9 cellular contexts compared by ENCODE assay signal in genomic region chr12:9115731-9116689, GRCh38. TPM values are rescaled to one million over a fixed set of nuclear protein-coding genes. Genes with fewer than 3 reads are reported as not detected.
DNase-seq lines count a peak whose midpoint lies in the region; ATAC-seq and TF ChIP-seq lines count a peak whose summit lies in the region.
"Had no signal": no experiment of that assay in that cellular context is flagged by ENCODE, and none has a peak within 500 bp of the region (broad histone marks: within the 10 kb centered on the region; RNA-seq: fewer than 3 reads in every experiment).

A2M (minus strand) TSS chr12:9115919; CDS start chr12:9115849, 70 bp downstream.

- peak; percentile 61 for TF ChIP-seq POLR2A in transverse colon (IDR thresholded peaks at IDR 0.05)

- peaks cover 17% of the 10 kb centered on the region for H3K4me1 Mint-ChIP-seq in WTC11
- peaks cover 9 to 22% (median 15%) of the 10 kb centered on the region in 7 donors for H3K4me1 Mint-ChIP-seq in naive thymus-derived CD4-positive, alpha-beta T cell

- no peak within 1 kb of the TSS for H3K27ac ChIP-seq in naive thymus-derived CD4-positive, alpha-beta T cell (ENCODE audit: low read depth, low read length)
- peak within 1 kb of the TSS; percentile 74 to 84 (median 76) for H3K27ac ChIP-seq in transverse colon

- no peak for DNase-seq in WTC11 (ENCODE audit: low spot score)
- DNase-seq in fibroblast of pulmonary artery (ENCODE audit: low read depth), result peak; percentile 8
- DNase-seq in naive thymus-derived CD4-positive, alpha-beta T cell, result no peak
- no peak for DNase-seq in transverse colon
- DNase-seq in central memory CD4-positive, alpha-beta T cell, result no peak
- DNase-seq in RKO (ENCODE audit: low spot score), result no peak
- DNase-seq in T-helper 1 cell, result no peak
- DNase-seq: NK-92 treated with Interleukin-12 subunit alpha and Interleukin-12 subunit beta, amount 100 ng/mL, for 24 hours had no signal

- no peaks in the 10 kb centered on the region for H3K27me3 ChIP-seq in naive thymus-derived CD4-positive, alpha-beta T cell (ENCODE audit: control insufficient read depth in 2 of 2, insufficient read depth in 2 of 2, low read length in 2 of 2)
- H3K27me3 ChIP-seq in transverse colon, result no peaks in the 10 kb centered on the region

- in situ Hi-C loops in transverse colon (cut with MboI; ENCODE audit: low pct_ligation_motif_present in 1 of 4, low pct_unique_long_range_greater_than_20kb in 1 of 4, low sequenced_read_pairs in 3 of 4), result no loop called here

- H3K27ac Mint-ChIP-seq in WTC11, result no peak within 1 kb of the TSS; the same call in 1 of the 2 replicates
- peak within 1 kb of the TSS in 3 of 9 donors; percentile 6 to 26 (median 8) for H3K27ac Mint-ChIP-seq in naive thymus-derived CD4-positive, alpha-beta T cell

- POLR2A ChIA-PET in WTC11 (lab: Charles Lee), result no interaction called here
- POLR2A ChIA-PET in naive thymus-derived CD4-positive, alpha-beta T cell (lab: Charles Lee), result interaction anchor here (0.6 kb wide), 1 partner anchor 75 kb away, joined by 3 read pairs; no protein-coding TSS in a partner anchor

- no peaks in the 10 kb centered on the region for H3K9me3 ChIP-seq in naive thymus-derived CD4-positive, alpha-beta T cell (ENCODE audit: control insufficient read depth in 2 of 3, low read length in 3 of 3)
- H3K9me3 ChIP-seq in transverse colon, result no peaks in the 10 kb centered on the region

- peaks cover 0 to 5% (median 0%) of the 10 kb centered on the region in 3 experiments for H3K36me3 ChIP-seq in naive thymus-derived CD4-positive, alpha-beta T cell (ENCODE audit: control insufficient read depth in 2 of 3, insufficient read depth in 3 of 3, low read length in 3 of 3)
- H3K36me3 ChIP-seq in transverse colon, result no peaks in the 10 kb centered on the region

- H3K27me3 Mint-ChIP-seq in WTC11 (ENCODE audit: low read depth), result no peaks in the 10 kb centered on the region; the same call in 1 of the 2 replicates
- peaks cover 0 to 4% (median 0%) of the 10 kb centered on the region in 5 donors for H3K27me3 Mint-ChIP-seq in naive thymus-derived CD4-positive, alpha-beta T cell

- 41 to 42% methylated on average over 9 to 10 of the region's 10 CpGs for WGBS in transverse colon (ENCODE audit: low coverage in 1 of 2), 2 donors

- peak; percentile 6 for TF ChIP-seq EP300 in transverse colon (IDR thresholded peaks at IDR 0.05; ENCODE audit: low read depth)

- H3K4me3 ChIP-seq in fibroblast of pulmonary artery (replicated peaks; ENCODE audit: low read depth, low read length) (no peak within 1 kb of the TSS), transverse colon (peak within 1 kb of the TSS in 3 of 4 donors; percentile 13 to 49 (median 25))
- H3K4me3 ChIP-seq in naive thymus-derived CD4-positive, alpha-beta T cell (ENCODE audit: low read length), result no peak within 1 kb of the TSS

- TF ChIP-seq CTCF in WTC11 (IDR thresholded peaks at IDR 0.05) (no peak), fibroblast of pulmonary artery (IDR thresholded peaks at IDR 0.05; ENCODE audit: low read length, missing control alignments) (no peak), transverse colon (IDR thresholded peaks at IDR 0.05) (no peak)

- no peaks in the 10 kb centered on the region for H3K36me3 Mint-ChIP-seq in WTC11
- H3K36me3 Mint-ChIP-seq in naive thymus-derived CD4-positive, alpha-beta T cell, result peaks cover 0 to 5% (median 0%) of the 10 kb centered on the region in 5 donors

- H3K4me3 Mint-ChIP-seq in WTC11, result no peak within 1 kb of the TSS
- peak within 1 kb of the TSS in 7 of 10 donors; percentile 3 to 37 (median 19) for H3K4me3 Mint-ChIP-seq in naive thymus-derived CD4-positive, alpha-beta T cell

- no peaks in the 10 kb centered on the region for H3K4me1 ChIP-seq in naive thymus-derived CD4-positive, alpha-beta T cell (ENCODE audit: control insufficient read depth in 2 of 2, insufficient read depth in 2 of 2, low read length in 2 of 2)
- H3K4me1 ChIP-seq in transverse colon, result peaks cover 0 to 33% (median 2%) of the 10 kb centered on the region in 4 donors

- intact Hi-C loops in naive thymus-derived CD4-positive, alpha-beta T cell (cut with micrococcal nuclease), result no loop called here
- intact Hi-C loops in transverse colon (cut with DNase I; ENCODE audit: low total_unique reads), result loop anchor here (10.0 kb wide), 1 partner anchor 1089 kb away; no protein-coding TSS in a partner anchor

- no peaks in the 10 kb centered on the region for H3K9me3 Mint-ChIP-seq in WTC11
- no peaks in the 10 kb centered on the region for H3K9me3 Mint-ChIP-seq in naive thymus-derived CD4-positive, alpha-beta T cell

- CTCF ChIA-PET in WTC11 (lab: Charles Lee), result interaction anchor here (1.6 kb wide), 1 partner anchor 20 kb away, joined by 4 read pairs; no protein-coding TSS in a partner anchor
- CTCF ChIA-PET in naive thymus-derived CD4-positive, alpha-beta T cell (lab: Charles Lee), result no interaction called here

- ATAC-seq in WTC11, result peak; percentile 47
- no peak for ATAC-seq in naive thymus-derived CD4-positive, alpha-beta T cell
- no peak for ATAC-seq in GM18861 (IDR thresholded peaks at IDR 0.05; ENCODE audit: unreplicated experiment)

TF ChIP-seq in WTC11, 78 proteins besides CTCF, POLR2A, EP300 and RAD21:
- TF ChIP-seq, protein P1, sequence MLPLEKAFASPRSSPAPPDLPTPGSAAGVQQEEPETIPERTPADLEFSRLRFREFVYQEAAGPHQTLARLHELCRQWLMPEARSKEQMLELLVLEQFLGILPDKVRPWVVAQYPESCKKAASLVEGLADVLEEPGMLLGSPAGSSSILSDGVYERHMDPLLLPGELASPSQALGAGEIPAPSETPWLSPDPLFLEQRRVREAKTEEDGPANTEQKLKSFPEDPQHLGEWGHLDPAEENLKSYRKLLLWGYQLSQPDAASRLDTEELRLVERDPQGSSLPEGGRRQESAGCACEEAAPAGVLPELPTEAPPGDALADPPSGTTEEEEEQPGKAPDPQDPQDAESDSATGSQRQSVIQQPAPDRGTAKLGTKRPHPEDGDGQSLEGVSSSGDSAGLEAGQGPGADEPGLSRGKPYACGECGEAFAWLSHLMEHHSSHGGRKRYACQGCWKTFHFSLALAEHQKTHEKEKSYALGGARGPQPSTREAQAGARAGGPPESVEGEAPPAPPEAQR (CRISPR knock-in tag; IDR thresholded peaks at IDR 0.05), result no peak
- TF ChIP-seq, protein P2, sequence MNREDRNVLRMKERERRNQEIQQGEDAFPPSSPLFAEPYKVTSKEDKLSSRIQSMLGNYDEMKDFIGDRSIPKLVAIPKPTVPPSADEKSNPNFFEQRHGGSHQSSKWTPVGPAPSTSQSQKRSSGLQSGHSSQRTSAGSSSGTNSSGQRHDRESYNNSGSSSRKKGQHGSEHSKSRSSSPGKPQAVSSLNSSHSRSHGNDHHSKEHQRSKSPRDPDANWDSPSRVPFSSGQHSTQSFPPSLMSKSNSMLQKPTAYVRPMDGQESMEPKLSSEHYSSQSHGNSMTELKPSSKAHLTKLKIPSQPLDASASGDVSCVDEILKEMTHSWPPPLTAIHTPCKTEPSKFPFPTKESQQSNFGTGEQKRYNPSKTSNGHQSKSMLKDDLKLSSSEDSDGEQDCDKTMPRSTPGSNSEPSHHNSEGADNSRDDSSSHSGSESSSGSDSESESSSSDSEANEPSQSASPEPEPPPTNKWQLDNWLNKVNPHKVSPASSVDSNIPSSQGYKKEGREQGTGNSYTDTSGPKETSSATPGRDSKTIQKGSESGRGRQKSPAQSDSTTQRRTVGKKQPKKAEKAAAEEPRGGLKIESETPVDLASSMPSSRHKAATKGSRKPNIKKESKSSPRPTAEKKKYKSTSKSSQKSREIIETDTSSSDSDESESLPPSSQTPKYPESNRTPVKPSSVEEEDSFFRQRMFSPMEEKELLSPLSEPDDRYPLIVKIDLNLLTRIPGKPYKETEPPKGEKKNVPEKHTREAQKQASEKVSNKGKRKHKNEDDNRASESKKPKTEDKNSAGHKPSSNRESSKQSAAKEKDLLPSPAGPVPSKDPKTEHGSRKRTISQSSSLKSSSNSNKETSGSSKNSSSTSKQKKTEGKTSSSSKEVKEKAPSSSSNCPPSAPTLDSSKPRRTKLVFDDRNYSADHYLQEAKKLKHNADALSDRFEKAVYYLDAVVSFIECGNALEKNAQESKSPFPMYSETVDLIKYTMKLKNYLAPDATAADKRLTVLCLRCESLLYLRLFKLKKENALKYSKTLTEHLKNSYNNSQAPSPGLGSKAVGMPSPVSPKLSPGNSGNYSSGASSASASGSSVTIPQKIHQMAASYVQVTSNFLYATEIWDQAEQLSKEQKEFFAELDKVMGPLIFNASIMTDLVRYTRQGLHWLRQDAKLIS (CRISPR knock-in tag; IDR thresholded peaks at IDR 0.05; ENCODE audit: borderline replicate concordance), result no peak
- no peak for TF ChIP-seq ZNF416 (CRISPR knock-in tag; IDR thresholded peaks at IDR 0.05)
- peak; percentile 59 for TF ChIP-seq GABPB1 (CRISPR knock-in tag; IDR thresholded peaks at IDR 0.05)
- TF ChIP-seq NFE2L1 (CRISPR knock-in tag; IDR thresholded peaks at IDR 0.05), result no peak

RNA-seq across cellular contexts. Expression of gene A2M, which starts in this region (rescaled TPM):
- total RNA-seq in WTC11 (2021) (1.9 to 3.4 TPM (median 3.3 TPM) in 3 replicates), transverse colon (100 to 1,000 TPM in 2 of 4 donors, 10 to 100 TPM in 2; 66.2 to 136 (median 96.5) TPM)
- total RNA-seq in naive thymus-derived CD4-positive, alpha-beta T cell, result 1 to 10 TPM in 2 of 5 experiments, under 1 TPM in 1, not detected in 2; 0.12 to 4.9 (median 3.0) TPM
- under 1 TPM in 1 of 2 donors, not detected in 1; 0.08 TPM for polyA plus RNA-seq in naive thymus-derived CD4-positive, alpha-beta T cell

Comparison
In these comparisons a context has a peak if more than half of its experiments do, and no peak if none do; other contexts are left out.
1. RNA of gene A2M (total RNA-seq): 66.2 to 136 TPM in transverse colon; 1.9 to 3.4 TPM in WTC11 and 0.12 to 4.9 TPM in naive thymus-derived CD4-positive, alpha-beta T cell; every median in the first group is over 10 times any median in the second.
2. H3K4me3 ChIP-seq: peak in transverse colon (3 of 4); none in fibroblast of pulmonary artery (single experiment) and naive thymus-derived CD4-positive, alpha-beta T cell (single experiment).